In the genomic region with DNA sequence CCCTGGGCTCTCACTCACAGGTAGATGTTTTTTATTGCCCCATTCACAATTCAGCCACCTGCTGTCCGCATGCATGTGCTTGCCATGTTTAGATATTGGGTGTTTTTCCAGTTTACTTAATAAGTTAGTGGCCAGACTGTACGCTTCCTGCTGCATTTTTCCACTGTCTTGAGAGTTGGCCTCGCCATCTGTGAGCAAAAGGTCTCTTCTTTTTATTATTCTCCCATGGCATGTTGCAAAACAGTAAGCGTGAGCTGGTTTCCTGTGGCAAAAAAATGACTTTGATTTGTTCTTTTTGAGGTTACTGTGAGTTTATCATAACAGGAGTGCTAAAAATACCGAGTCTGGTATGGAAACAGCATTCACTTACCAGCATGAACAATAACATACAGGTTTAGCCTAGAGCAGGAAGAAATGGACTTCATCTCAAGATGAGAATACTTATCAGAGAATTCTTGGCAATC, we compare ENCODE assay signal across 1 cellular context.
A peak's percentile ranks its signal among the peaks of the same experiment; 100 is the strongest.
TF ChIP-seq lines count a peak whose summit lies in the region.

No MANE protein-coding gene starts in this region.

TF ChIP-seq in endothelial cell of umbilical vein, 7 proteins besides CTCF, POLR2A, EP300 and RAD21 (continued from another document):
- TF ChIP-seq POLR2AphosphoS5 (IDR thresholded peaks at IDR 0.05; ENCODE audit: insufficient read depth, low read depth, low read length): peak; percentile 86
TF ChIP-seq in endothelial cell of umbilical vein: peak in this region for 5.
